ENCODE assay signal across 14 cellular contexts in the genomic region with DNA sequence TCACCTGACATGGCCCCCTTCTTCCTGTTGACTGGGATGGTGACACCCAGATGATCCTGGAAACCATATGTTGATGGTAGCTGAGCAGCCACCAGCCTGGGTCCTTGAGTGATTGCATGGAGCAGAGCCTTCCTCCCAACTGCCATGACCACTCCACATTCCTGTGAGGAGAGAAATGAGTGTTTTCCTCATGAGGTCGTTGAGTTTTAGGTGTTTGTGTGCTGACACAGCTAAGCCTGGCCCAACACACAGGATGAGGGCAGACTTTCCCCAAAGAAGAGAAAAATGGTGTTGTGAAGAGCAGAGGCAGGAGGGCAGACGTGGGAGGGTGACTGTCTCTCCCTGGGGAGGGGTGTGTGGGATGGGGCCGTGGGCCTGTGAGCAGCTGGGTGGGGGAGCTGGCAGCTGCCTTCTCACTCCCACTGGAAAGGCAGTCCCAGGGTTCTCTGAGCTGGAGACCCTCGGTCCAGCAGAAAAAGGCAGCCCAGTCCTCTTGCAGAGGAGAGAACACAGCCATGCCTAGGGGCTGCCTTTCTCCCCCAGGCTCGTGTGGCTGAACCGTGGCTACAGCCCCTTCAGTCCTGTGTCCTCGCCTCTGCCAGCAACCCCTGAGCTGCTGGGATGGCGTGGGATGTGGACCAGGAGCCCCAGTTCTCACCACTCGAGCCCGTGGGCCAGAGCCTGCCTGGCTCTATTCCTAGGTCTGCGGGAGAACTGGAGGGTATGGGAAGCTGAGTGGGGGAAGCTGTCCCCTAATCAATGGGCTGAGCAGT.
DNase-seq lines count a peak whose midpoint lies in the region; ATAC-seq and TF ChIP-seq lines count a peak whose summit lies in the region.
"Had no signal": no experiment of that assay in that cellular context is flagged by ENCODE, and none has a peak within 500 bp of the region (broad histone marks: within the 10 kb centered on the region; RNA-seq: fewer than 3 reads in every experiment).

No MANE protein-coding gene starts in this region.

- H3K27me3 ChIP-seq in right atrium auricular region (no peaks in the 10 kb centered on the region), endodermal cell (ENCODE audit: control insufficient read depth, insufficient read depth, low read length, poor library complexity, severe bottlenecking) (no peaks in the 10 kb centered on the region)

- H3K4me1 Mint-ChIP-seq in endodermal cell (no peaks in the 10 kb centered on the region), neural crest cell (no peaks in the 10 kb centered on the region)

- H3K4me3 Mint-ChIP-seq in endodermal cell: no peak overlapping the region
- no peak overlapping the region for H3K4me3 Mint-ChIP-seq in neural crest cell

- no peak for ATAC-seq in HG02588 (IDR thresholded peaks at IDR 0.05; ENCODE audit: unreplicated experiment)
- ATAC-seq: HCT116 had no signal

- peaks cover 3% of the 10 kb centered on the region for H3K27me3 Mint-ChIP-seq in endodermal cell (ENCODE audit: insufficient read depth)
- no peaks in the 10 kb centered on the region for H3K27me3 Mint-ChIP-seq in neural crest cell (ENCODE audit: low read depth)

- 79 to 87% methylated on average over 6 to 11 of the region's 11 CpGs for WGBS in endodermal cell (ENCODE audit: insufficient coverage in 1 of 2, insufficient read length in 1 of 2), 2 experiments

- H3K27ac ChIP-seq in right atrium auricular region (no peak overlapping the region), endodermal cell (ENCODE audit: low read depth, low read length) (no peak overlapping the region)
- H3K27ac ChIP-seq: HL-60, PC-9 had no signal

- intact Hi-C loops in cardiac septum (cut with DNase I): no loop called here

- H3K4me3 ChIP-seq in right atrium auricular region (no peak overlapping the region), endodermal cell (ENCODE audit: low read length) (no peak overlapping the region)
- H3K4me3 ChIP-seq: PC-9 had no signal

- H3K36me3 Mint-ChIP-seq in endodermal cell (ENCODE audit: low read depth) (no peaks in the 10 kb centered on the region), neural crest cell (ENCODE audit: low read depth) (no peaks in the 10 kb centered on the region)

- DNase-seq in cardiac septum (ENCODE audit: low spot score) (peak; percentile 58), right atrium auricular region (ENCODE audit: low spot score) (no peak), endodermal cell (peak; percentile 59), neural crest cell (ENCODE audit: low read depth, low spot score) (no peak), ureter (ENCODE audit: low spot score) (peak; percentile 32)
- DNase-seq in central memory CD4-positive, alpha-beta T cell: no peak
- DNase-seq: GF-D8, NCI-H1436 treated with DMSO at 0.1 percent for 48 hours, NCI-H345, NCI-H526 treated with DMSO at 0.1 percent for 48 hours, PC-9 had no signal

- H3K9me3 ChIP-seq in right atrium auricular region: peaks cover 0 to 7% of the 10 kb centered on the region in 2 donors
- peaks cover 6% of the 10 kb centered on the region for H3K9me3 ChIP-seq in endodermal cell (ENCODE audit: control insufficient read depth, low read length)

- peaks cover 8% of the 10 kb centered on the region for H3K9me3 Mint-ChIP-seq in endodermal cell
- peaks cover 6% of the 10 kb centered on the region for H3K9me3 Mint-ChIP-seq in neural crest cell

- H3K27ac Mint-ChIP-seq in endodermal cell: no peak overlapping the region
- peak overlapping the region; percentile 19 for H3K27ac Mint-ChIP-seq in neural crest cell (ENCODE audit: unreplicated experiment)

- no peaks in the 10 kb centered on the region for H3K4me1 ChIP-seq in right atrium auricular region
- no peaks in the 10 kb centered on the region for H3K4me1 ChIP-seq in endodermal cell (ENCODE audit: control insufficient read depth, insufficient read depth, low read length)

- no peak overlapping the region for H3K9ac ChIP-seq in endodermal cell (ENCODE audit: extremely low read depth, low read length, poor library complexity, severe bottlenecking)

- H3K36me3 ChIP-seq in right atrium auricular region (no peaks in the 10 kb centered on the region), endodermal cell (ENCODE audit: control insufficient read depth, insufficient read depth, low read length) (no peaks in the 10 kb centered on the region)

- TF ChIP-seq CTCF in right atrium auricular region (IDR thresholded peaks at IDR 0.05): no peak
- no peak for TF ChIP-seq CTCF in endodermal cell (conservative IDR thresholded peaks at IDR 0.05)
- no peak for TF ChIP-seq CTCF in neural crest cell (conservative IDR thresholded peaks at IDR 0.05)

Comparison
In these comparisons a context has a peak if more than half of its experiments do, and no peak if none do; other contexts are left out.
1. DNase-seq: peak in cardiac septum (single experiment), endodermal cell (single experiment) and ureter (single experiment); none in right atrium auricular region (single experiment), neural crest cell (single experiment) and central memory CD4-positive, alpha-beta T cell (single experiment).